In the genomic region with DNA sequence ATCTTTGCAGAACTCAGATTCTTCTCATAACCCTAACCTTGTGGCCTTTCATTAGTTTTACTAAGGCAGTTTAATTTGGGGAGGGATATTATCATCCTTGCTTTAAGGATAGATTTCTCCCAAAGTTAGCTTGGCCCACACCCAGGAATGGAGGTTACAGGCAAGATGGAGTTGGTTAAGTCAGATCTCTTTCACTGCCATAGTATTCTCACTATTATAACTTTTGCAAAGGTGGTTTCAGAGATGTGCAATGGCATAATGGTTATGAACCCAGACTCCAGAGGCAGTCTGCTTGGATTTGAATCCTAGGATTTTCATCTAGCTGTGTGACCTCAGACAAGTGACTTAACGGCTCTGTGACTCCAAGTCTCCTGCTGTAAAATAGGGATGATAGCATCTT, we compare ENCODE assay signal across 34 cellular contexts.
"Had no signal": no experiment of that assay in that cellular context is flagged by ENCODE, and none has a peak within 500 bp of the region (broad histone marks: within the 10 kb centered on the region; RNA-seq: fewer than 3 reads in every experiment).

No MANE protein-coding gene starts in this region.

- H3K27ac ChIP-seq: ascending aorta, cardiac muscle cell, VCaP had no signal

- H3K27ac Mint-ChIP-seq: activated B cell treated with CpG ODN at 0.5 μM for 24 hours; activated CD4-positive, alpha-beta memory T cell treated with anti-CD3 and anti-CD28 coated beads for 36 hours; activated CD4-positive, alpha-beta T cell treated with anti-CD3 and anti-CD28 coated beads, Interleukin-2, amount 10 ng/mL, durations not matched to agents 24 days and 14 days; activated CD8-positive, alpha-beta T cell treated with anti-CD3 and anti-CD28 coated beads for 36 hours; activated naive CD4-positive, alpha-beta T cell treated with anti-CD3 and anti-CD28 coated beads for 36 hours; activated naive CD8-positive, alpha-beta T cell treated with anti-CD3 and anti-CD28 coated beads for 36 hours; activated T-cell treated with anti-CD3 and anti-CD28 coated beads, Interleukin-2, amount 50 U/mL, for 72 hours; activated T-helper 1 cell treated with anti-CD3 and anti-CD28 coated beads, Interleukin-12 subunit alpha, Interleukin-12 subunit beta, Interleukin-2, Interleukin-4 antibody, amounts not matched to agents 30 ng/mL and 10 ng/mL and 1 ng/mL, durations not matched to agents 14 hours and 24 hours and 36 hours; activated T-helper 17 cell treated with anti-CD3 and anti-CD28 coated beads, Interleukin-2, amount 50 U/mL, for 72 hours; brain; T-helper 1 cell treated with Interleukin-12 subunit alpha and Interleukin-12 subunit beta and Interleukin-4 antibody, amounts not matched to agents 30 μg/mL and 1 μg/mL, for 36 hours; T-helper 2 cell treated with Interferon-gamma antibody and Interleukin-4, amounts not matched to agents 5 μg/mL and 100 μg/mL, for 36 hours had no signal

- H3K27me3 ChIP-seq: ascending aorta, cardiac muscle cell had no signal

- H3K4me3 Mint-ChIP-seq: activated B cell treated with CpG ODN at 0.5 μM for 24 hours; activated CD4-positive, alpha-beta memory T cell treated with anti-CD3 and anti-CD28 coated beads for 36 hours; activated CD4-positive, alpha-beta T cell treated with anti-CD3 and anti-CD28 coated beads, Interleukin-2, amount 10 ng/mL, durations not matched to agents 24 days and 14 days; activated CD8-positive, alpha-beta T cell treated with anti-CD3 and anti-CD28 coated beads for 36 hours; activated naive CD4-positive, alpha-beta T cell treated with anti-CD3 and anti-CD28 coated beads for 36 hours; activated naive CD8-positive, alpha-beta T cell treated with anti-CD3 and anti-CD28 coated beads for 36 hours; activated T-cell treated with anti-CD3 and anti-CD28 coated beads, Interleukin-2, amount 50 U/mL, for 4 hours; activated T-cell treated with anti-CD3 and anti-CD28 coated beads, Interleukin-2, amount 50 U/mL, for 72 hours; activated T-helper 1 cell treated with anti-CD3 and anti-CD28 coated beads, Interleukin-12 subunit alpha, Interleukin-12 subunit beta, Interleukin-2, Interleukin-4 antibody, amounts not matched to agents 30 ng/mL and 10 ng/mL and 1 ng/mL, durations not matched to agents 14 hours and 24 hours and 36 hours; activated T-helper 17 cell treated with anti-CD3 and anti-CD28 coated beads, Interleukin-2, amount 50 U/mL, for 72 hours; brain; central memory CD8-positive, alpha-beta T cell; T-helper 1 cell treated with Interleukin-12 subunit alpha and Interleukin-12 subunit beta and Interleukin-4 antibody, amounts not matched to agents 30 μg/mL and 1 μg/mL, for 36 hours; T-helper 2 cell treated with Interferon-gamma antibody and Interleukin-4, amounts not matched to agents 5 μg/mL and 100 μg/mL, for 36 hours had no signal

- H3K27me3 Mint-ChIP-seq: activated B cell treated with CpG ODN at 0.5 μM for 24 hours; activated CD4-positive, alpha-beta memory T cell treated with anti-CD3 and anti-CD28 coated beads for 36 hours; activated naive CD8-positive, alpha-beta T cell treated with anti-CD3 and anti-CD28 coated beads for 36 hours; activated T-helper 17 cell treated with anti-CD3 and anti-CD28 coated beads, Interleukin-2, amount 50 U/mL, for 72 hours; central memory CD8-positive, alpha-beta T cell had no signal

- H3K36me3 ChIP-seq: ascending aorta, cardiac muscle cell had no signal

- H3K4me1 Mint-ChIP-seq: central memory CD8-positive, alpha-beta T cell had no signal

- DNase-seq: activated B cell treated with CpG ODN at 0.5 μM for 24 hours; activated CD4-positive, alpha-beta memory T cell treated with anti-CD3 and anti-CD28 coated beads for 36 hours; activated CD4-positive, alpha-beta T cell treated with anti-CD3 and anti-CD28 coated beads for 4 hours; activated CD4-positive, alpha-beta T cell treated with anti-CD3 and anti-CD28 coated beads, Interleukin-2, amount 10 ng/mL, durations not matched to agents 24 days and 14 days; activated CD4-positive, alpha-beta T cell treated with anti-CD3 and anti-CD28 coated beads, Interleukin-2, amount 50 U/mL, for 1 hour; activated CD4-positive, alpha-beta T cell treated with anti-CD3 and anti-CD28 coated beads, Interleukin-2, amount 50 U/mL, for 4 hours; activated CD4-positive, CD25-positive, alpha-beta regulatory T cell treated with anti-CD3 and anti-CD28 coated beads, Interleukin-2, amount 50 U/mL, for 72 hours; activated CD8-positive, alpha-beta memory T cell treated with anti-CD3 and anti-CD28 coated beads, Interleukin-2, amount 50 U/mL, for 4 hours; activated CD8-positive, alpha-beta T cell treated with anti-CD3 and anti-CD28 coated beads for 36 hours; activated effector memory CD4-positive, alpha-beta T cell treated with anti-CD3 and anti-CD28 coated beads, Interleukin-2, amount 50 U/mL, for 16 hours; activated gamma-delta T cell treated with Interleukin-2 at 50 U/mL for 16 hours; activated naive CD4-positive, alpha-beta T cell; activated naive CD4-positive, alpha-beta T cell treated with anti-CD3 and anti-CD28 coated beads for 36 hours; activated naive CD4-positive, alpha-beta T cell treated with anti-CD3 and anti-CD28 coated beads, Interleukin-2, amount 50 U/mL, for 16 hours; activated naive CD8-positive, alpha-beta T cell treated with anti-CD3 and anti-CD28 coated beads for 36 hours; activated T-cell treated with anti-CD3 and anti-CD28 coated beads for 4 hours; activated T-cell treated with anti-CD3 and anti-CD28 coated beads, Interleukin-2, amount 50 U/mL, for 1 hour; activated T-cell treated with anti-CD3 and anti-CD28 coated beads, Interleukin-2, amount 50 U/mL, for 4 hours; activated T-cell treated with anti-CD3 and anti-CD28 coated beads, Interleukin-2, amount 50 U/mL, for 72 hours; amygdala; anterior cingulate cortex; caudate nucleus; cerebellar nuclear complex; T-helper 2 cell; T-helper 9 cell had no signal

- H3K9me3 ChIP-seq: ascending aorta had no signal

- H3K4me3 ChIP-seq: ascending aorta, cardiac muscle cell had no signal
